In genomic region chr17:21687136-21687953, GRCh38 we compare ENCODE assay signal across 1 cellular context.
TF ChIP-seq lines count a peak whose summit lies in the region.

No MANE protein-coding gene starts in this region.

TF ChIP-seq in HepG2, 621 proteins besides CTCF, POLR2A, EP300 and RAD21:
- TF ChIP-seq ZNF776 (CRISPR knock-in tag; IDR thresholded peaks at IDR 0.05): no peak
- no peak for TF ChIP-seq NR2C2 (CRISPR knock-in tag; IDR thresholded peaks at IDR 0.05; ENCODE audit: borderline replicate concordance)
- TF ChIP-seq ATF7-NPFF (CRISPR knock-in tag; IDR thresholded peaks at IDR 0.05; ENCODE audit: low read depth): no peak
- TF ChIP-seq CCDC6 (CRISPR knock-in tag; IDR thresholded peaks at IDR 0.05): no peak
- TF ChIP-seq ZNF574 (CRISPR knock-in tag; IDR thresholded peaks at IDR 0.05): no peak
- no peak for TF ChIP-seq ZMYM3 (CRISPR knock-in tag; IDR thresholded peaks at IDR 0.05)
- TF ChIP-seq GTF2F1 (IDR thresholded peaks at IDR 0.05; ENCODE audit: low read length): no peak
- no peak for TF ChIP-seq IKZF5 (CRISPR knock-in tag; IDR thresholded peaks at IDR 0.05)
- no peak for TF ChIP-seq EED (CRISPR knock-in tag; IDR thresholded peaks at IDR 0.05)
- TF ChIP-seq ZUFSP (CRISPR knock-in tag; IDR thresholded peaks at IDR 0.05; ENCODE audit: borderline replicate concordance): no peak
- no peak for TF ChIP-seq HOXA3 (CRISPR knock-in tag; IDR thresholded peaks at IDR 0.05)
- no peak for TF ChIP-seq DMAP1 (CRISPR knock-in tag; IDR thresholded peaks at IDR 0.05)
- no peak for TF ChIP-seq PAX8 (CRISPR knock-in tag; IDR thresholded peaks at IDR 0.05; ENCODE audit: borderline replicate concordance)
- TF ChIP-seq MEF2D (CRISPR knock-in tag; IDR thresholded peaks at IDR 0.05): no peak
- TF ChIP-seq PAWR (CRISPR knock-in tag; IDR thresholded peaks at IDR 0.05; ENCODE audit: borderline replicate concordance): no peak
- TF ChIP-seq HMG20A (CRISPR knock-in tag; IDR thresholded peaks at IDR 0.05; ENCODE audit: borderline replicate concordance): no peak
